21 cellular contexts compared by ENCODE assay signal in genomic region chr2:10462178-10463083, GRCh38. TPM values are rescaled to one million over a fixed set of nuclear protein-coding genes. Genes with fewer than 3 reads are reported as not detected.
DNase-seq lines count a peak whose midpoint lies in the region; ATAC-seq, FAIRE-seq and TF ChIP-seq lines count a peak whose summit lies in the region.
"Had no signal": no experiment of that assay in that cellular context is flagged by ENCODE, and none has a peak within 500 bp of the region (broad histone marks: within the 10 kb centered on the region; RNA-seq: fewer than 3 reads in every experiment).

No MANE protein-coding gene starts in this region.

- H2BK12ac ChIP-seq in H9 (ENCODE audit: insufficient read length, low read depth, low read length) (no peak overlapping the region), H1 (ENCODE audit: low read depth, low read length) (0 out of 2 replicates have a peak overlapping the region, but pooled peaks have one; percentile 65)

- H2BK5ac ChIP-seq in H9 (ENCODE audit: insufficient read length, low read length) (no peak overlapping the region), H1 (ENCODE audit: low read depth, low read length) (no peak overlapping the region)

- no peak overlapping the region for H3K23ac ChIP-seq in H9 (ENCODE audit: insufficient read length, low read depth, low read length)
- no peak overlapping the region for H3K23ac ChIP-seq in H1 (ENCODE audit: insufficient read length)

- H3K4me1 Mint-ChIP-seq in H9: 0 out of 4 replicates have a peak, but pooled peaks cover 0 to 3% of the 10 kb centered on the region in 2 experiments
- H3K4me1 Mint-ChIP-seq in endothelial cell (ENCODE audit: unreplicated experiment): no peaks in the 10 kb centered on the region

- H2BK15ac ChIP-seq in H9 (ENCODE audit: low read depth, low read length) (no peak overlapping the region), H1 (ENCODE audit: low read length) (no peak overlapping the region)

- no peaks in the 10 kb centered on the region for H3K9me3 ChIP-seq in A549
- no peaks in the 10 kb centered on the region for H3K9me3 ChIP-seq in H9 (ENCODE audit: control insufficient read depth, low read depth, low read length)
- no peaks in the 10 kb centered on the region for H3K9me3 ChIP-seq in H1 (ENCODE audit: insufficient read depth in 2 of 2, low read depth in 1 of 2, low read length in 1 of 2)
- no peaks in the 10 kb centered on the region for H3K9me3 ChIP-seq in mucosa of descending colon
- H3K9me3 ChIP-seq in pancreas: no peaks in the 10 kb centered on the region
- no peaks in the 10 kb centered on the region for H3K9me3 ChIP-seq in uterus
- H3K9me3 ChIP-seq: BLaER1 had no signal

- intact Hi-C loops in mucosa of descending colon (cut with DNase I, micrococcal nuclease): no loop called here
- intact Hi-C loops in pancreas (cut with DNase I): no loop called here
- intact Hi-C loops in uterus (cut with DNase I; ENCODE audit: low total_unique reads): no loop called here

- H3K27me3 Mint-ChIP-seq in H9 (ENCODE audit: low read depth) (peaks cover 2% of the 10 kb centered on the region; the same call in 1 of the 2 replicates), endothelial cell (ENCODE audit: unreplicated experiment) (no peaks in the 10 kb centered on the region)

- no peaks in the 10 kb centered on the region for H3K36me3 Mint-ChIP-seq in H9 (ENCODE audit: insufficient read depth in 1 of 3, low read depth in 3 of 3)
- H3K36me3 Mint-ChIP-seq in endothelial cell (ENCODE audit: low read depth, unreplicated experiment): no peaks in the 10 kb centered on the region
- H3K36me3 Mint-ChIP-seq: CD8-positive, alpha-beta memory T cell had no signal

- 65% methylated on average over 15 of the region's 15 CpGs for WGBS in A549 (ENCODE audit: missing lambda C conversion rate)
- WGBS in H9 (ENCODE audit: extremely low coverage, insufficient read length, low lambda C conversion rate): no CpG with 5 or more reads among the region's 15 CpGs
- WGBS in H1 (ENCODE audit: extremely low coverage in 1 of 2, insufficient coverage in 1 of 2, insufficient read length in 1 of 2, insufficient replicate concordance in 2 of 2, low coverage in 1 of 2, low lambda C conversion rate in 2 of 2, missing lambda C conversion rate in 1 of 2), 2 experiments: 75% methylated on average over 15 of the region's 15 CpGs; no CpG with 5 or more reads in 1 of the 2 experiments
- 56 to 61% methylated on average over 15 of the region's 15 CpGs for WGBS in pancreas, 2 donors

- no peak overlapping the region for H2AFZ ChIP-seq in H9 (ENCODE audit: low read length)
- H2AFZ ChIP-seq in H1 (ENCODE audit: low read length): peak overlapping the region; percentile 85; the same call in 1 of the 2 replicates
- H2AFZ ChIP-seq: GM23248 had no signal

- POLR2A ChIA-PET in A549 (lab: Yijun Ruan, JAX): no interaction called here
- POLR2A ChIA-PET in H1 (lab: Charles Lee; ENCODE audit: partially characterized antibody): no interaction called here

- H4K20me1 ChIP-seq in H9 (ENCODE audit: control insufficient read depth, insufficient read depth, insufficient read length): peaks cover 2% of the 10 kb centered on the region
- no peaks in the 10 kb centered on the region for H4K20me1 ChIP-seq in H1 (replicated peaks in 1 of 2; ENCODE audit: control insufficient read depth in 1 of 2, insufficient read depth in 2 of 2, low read length in 2 of 2)
- H4K20me1 ChIP-seq: BLaER1 had no signal

- no peak overlapping the region for H3K4me2 ChIP-seq in A549
- no peak overlapping the region for H3K4me2 ChIP-seq in H9 (ENCODE audit: insufficient read depth, insufficient read length, low read length)
- H3K4me2 ChIP-seq in H1 (ENCODE audit: insufficient read depth in 1 of 2, low read depth in 2 of 2, low read length in 2 of 2): no peak overlapping the region

- no peak for DNase-seq in A549 (ENCODE audit: low read depth in 1 of 2, low spot score in 1 of 2)
- DNase-seq in H9: peak; percentile 54
- DNase-seq in H1 (ENCODE audit: low read depth in 1 of 2, low spot score in 2 of 2): no peak
- DNase-seq in mucosa of descending colon: peak in 1 of 3 donors; percentile 42
- DNase-seq in pancreas: no peak
- DNase-seq in endothelial cell (ENCODE audit: low spot score): no peak
- DNase-seq in AG08395 (ENCODE audit: low spot score): no peak
- no peak for DNase-seq in uterus
- DNase-seq: CD8-positive, alpha-beta memory T cell; DMS53; EL; GM23248; KG1; NCI-H1417; NCI-H187 treated with DMSO at 0.1 percent for 48 hours; NCI-H345; NCI-H524 treated with DMSO at 0.1 percent for 48 hours had no signal

- TF ChIP-seq POLR2A in A549 (IDR thresholded peaks at IDR 0.05; ENCODE audit: low read length): no peak
- TF ChIP-seq POLR2A in H1 (IDR thresholded peaks at IDR 0.05; ENCODE audit: control extremely low read depth in 1 of 2, low read depth in 2 of 2, low read length in 2 of 2): no peak
- no peak for TF ChIP-seq POLR2A in uterus (IDR thresholded peaks at IDR 0.05)

- FAIRE-seq in A549 (lab: Jason Lieb, UNC) (no peak), H1 (lab: Jason Lieb, UNC) (no peak), pancreas (lab: Jason Lieb, UNC) (no peak)
- FAIRE-seq: A204.1, GM12878, GM19239 had no signal

- no peak overlapping the region for H2BK20ac ChIP-seq in H9 (ENCODE audit: low read depth, low read length, poor library complexity, severe bottlenecking)
- H2BK20ac ChIP-seq in H1 (ENCODE audit: low read length): 0 out of 2 replicates have a peak overlapping the region, but pooled peaks have one; percentile 66

- no peak overlapping the region for H4K91ac ChIP-seq in H9 (ENCODE audit: insufficient read length, low read depth, low read length)
- no peak overlapping the region for H4K91ac ChIP-seq in H1 (replicated peaks; ENCODE audit: insufficient read length, low read length)

- H3K9ac ChIP-seq in H9 (ENCODE audit: extremely low read depth, insufficient read length, low read length) (no peak overlapping the region), H1 (replicated peaks in 1 of 4; ENCODE audit: extremely low read depth in 1 of 4, low read depth in 3 of 4, low read length in 3 of 4) (no peak overlapping the region)
- H3K9ac ChIP-seq: BLaER1, GM23248 had no signal

- H3K4me3 Mint-ChIP-seq in H9 (no peak overlapping the region), endothelial cell (ENCODE audit: unreplicated experiment) (no peak overlapping the region)
- H3K4me3 Mint-ChIP-seq: CD8-positive, alpha-beta memory T cell had no signal

- TF ChIP-seq RAD21 in A549 (conservative IDR thresholded peaks at IDR 0.05 in 1 of 2, IDR thresholded peaks at IDR 0.05 in 1 of 2) (no peak), H1 (IDR thresholded peaks at IDR 0.05 in 1 of 2, conservative IDR thresholded peaks at IDR 0.05 in 1 of 2; ENCODE audit: low read depth in 2 of 2, low read length in 2 of 2) (no peak)

- TF ChIP-seq EP300 in A549 (IDR thresholded peaks at IDR 0.05) (no peak), H1 (IDR thresholded peaks at IDR 0.05; ENCODE audit: borderline replicate concordance in 1 of 2, low read depth in 2 of 2, low read length in 2 of 2) (no peak)

- H3K27me3 ChIP-seq in H9 (ENCODE audit: insufficient read depth, low read length): no peaks in the 10 kb centered on the region
- 0 out of 7 replicates have a peak, but pooled peaks cover 0 to 2% (median 0%) of the 10 kb centered on the region in 4 experiments for H3K27me3 ChIP-seq in H1 (replicated peaks in 1 of 4; ENCODE audit: control insufficient read depth in 3 of 4, extremely low read depth in 1 of 4, insufficient read depth in 3 of 4, low read length in 3 of 4)
- no peaks in the 10 kb centered on the region for H3K27me3 ChIP-seq in pancreas
- H3K27me3 ChIP-seq in uterus: no peaks in the 10 kb centered on the region
- H3K27me3 ChIP-seq: BLaER1 had no signal

- TF ChIP-seq CTCF in A549 (IDR thresholded peaks at IDR 0.05): no peak
- TF ChIP-seq CTCF in H9 (conservative IDR thresholded peaks at IDR 0.05): no peak
- no peak for TF ChIP-seq CTCF in H1 (IDR thresholded peaks at IDR 0.05; ENCODE audit: control extremely low read depth in 1 of 3, insufficient read depth in 1 of 3, low read depth in 1 of 3, low read length in 3 of 3)
- TF ChIP-seq CTCF in mucosa of descending colon (IDR thresholded peaks at IDR 0.05): no peak
- TF ChIP-seq CTCF in pancreas (IDR thresholded peaks at IDR 0.05): no peak
- TF ChIP-seq CTCF in endothelial cell (IDR thresholded peaks at IDR 0.05; ENCODE audit: unreplicated experiment): no peak
- TF ChIP-seq CTCF in uterus (IDR thresholded peaks at IDR 0.05): no peak

- no peak overlapping the region for H2AK5ac ChIP-seq in H9 (ENCODE audit: insufficient read length, low read length)
- no peak overlapping the region; the same call in 1 of the 2 replicates for H2AK5ac ChIP-seq in H1 (ENCODE audit: low read depth, low read length)

- H3K18ac ChIP-seq in H9 (ENCODE audit: insufficient read length, low read depth, low read length) (no peak overlapping the region), H1 (ENCODE audit: extremely low read depth, low read length) (no peak overlapping the region)

- CTCF ChIA-PET in A549 (lab: Yijun Ruan, JAX) (interaction anchor here (0.5 to 2.8 kb wide), 10 partner anchors 9 to 1132 kb away, joined by 3 to 6 read pairs (median 3); no protein-coding TSS in a partner anchor), H1 (lab: Charles Lee; ENCODE audit: partially characterized antibody) (interaction anchor here (1.2 to 2.4 kb wide), 2 partner anchors 10 to 197 kb away, joined by 4 to 15 read pairs; no protein-coding TSS in a partner anchor)

- no peak overlapping the region for H3K27ac Mint-ChIP-seq in H9
- no peak overlapping the region for H3K27ac Mint-ChIP-seq in endothelial cell (ENCODE audit: unreplicated experiment)

- H3K4me1 ChIP-seq in A549 (no peaks in the 10 kb centered on the region), H9 (ENCODE audit: insufficient read depth, low read length) (no peaks in the 10 kb centered on the region), H1 (replicated peaks in 1 of 4; ENCODE audit: control insufficient read depth in 3 of 4, insufficient read depth in 4 of 4, low read length in 3 of 4) (no peaks in the 10 kb centered on the region), mucosa of descending colon (ENCODE audit: low read depth) (no peaks in the 10 kb centered on the region), pancreas (peaks cover 7 to 8% (median 8%) of the 10 kb centered on the region in 3 donors), uterus (no peaks in the 10 kb centered on the region)

- H3K4ac ChIP-seq in H9 (ENCODE audit: low read depth, low read length): no peak overlapping the region
- H3K4ac ChIP-seq in H1 (replicated peaks; ENCODE audit: insufficient read length, low read depth, low read length): no peak overlapping the region

- H3K56ac ChIP-seq in H9 (ENCODE audit: insufficient read length, low read depth, low read length): no peak overlapping the region
- H3K56ac ChIP-seq in H1 (replicated peaks; ENCODE audit: insufficient read length, low read depth, low read length): no peak overlapping the region

- no peaks in the 10 kb centered on the region for H3K23me2 ChIP-seq in H9 (ENCODE audit: insufficient read length, low read depth, low read length, poor library complexity, severe bottlenecking)
- H3K23me2 ChIP-seq in H1 (ENCODE audit: low read depth, low read length): no peaks in the 10 kb centered on the region

- H3K27ac ChIP-seq in A549 (no peak overlapping the region), H9 (ENCODE audit: insufficient read length, low read depth, low read length) (no peak overlapping the region), H1 (ENCODE audit: low read depth, low read length) (no peak overlapping the region), pancreas (no peak overlapping the region), uterus (no peak overlapping the region)
- H3K27ac ChIP-seq: BLaER1, GM23248 had no signal

- ATAC-seq in A549 (peak in 1 of 2 experiments; percentile 31; a peak in 3 of 6 replicates), mucosa of descending colon (peak; percentile 48), pancreas (no peak)
- ATAC-seq: GM12878 had no signal

- H3K9me3 Mint-ChIP-seq in H9 (no peaks in the 10 kb centered on the region), endothelial cell (ENCODE audit: unreplicated experiment) (no peaks in the 10 kb centered on the region)
- H3K9me3 Mint-ChIP-seq: CD8-positive, alpha-beta memory T cell had no signal

- H3K79me2 ChIP-seq in H9 (ENCODE audit: insufficient read depth, low read length): no peaks in the 10 kb centered on the region
- no peaks in the 10 kb centered on the region for H3K79me2 ChIP-seq in H1 (ENCODE audit: control insufficient read depth in 1 of 2, insufficient read depth in 2 of 2, low read length in 2 of 2)

- no peaks in the 10 kb centered on the region for H3K36me3 ChIP-seq in H1 (ENCODE audit: control insufficient read depth in 2 of 4, insufficient read depth in 4 of 4, low read length in 3 of 4)
- H3K36me3 ChIP-seq in mucosa of descending colon (ENCODE audit: low read depth): no peaks in the 10 kb centered on the region
- H3K36me3 ChIP-seq in pancreas: no peaks in the 10 kb centered on the region
- H3K36me3 ChIP-seq in uterus: no peaks in the 10 kb centered on the region
- H3K36me3 ChIP-seq: BLaER1 had no signal

- H2BK120ac ChIP-seq in H9 (ENCODE audit: low read depth, low read length, poor library complexity, severe bottlenecking): no peak overlapping the region
- no peak overlapping the region for H2BK120ac ChIP-seq in H1 (replicated peaks; ENCODE audit: low read depth, low read length)

- H3K4me3 ChIP-seq in A549 (no peak overlapping the region), H1 (ENCODE audit: extremely low read depth in 1 of 4, insufficient read depth in 2 of 4, low read depth in 3 of 4, low read length in 4 of 4) (no peak overlapping the region), mucosa of descending colon (no peak overlapping the region), pancreas (no peak overlapping the region), uterus (no peak overlapping the region)
- H3K4me3 ChIP-seq: BLaER1, GM12878, GM23248 had no signal

- H4K5ac ChIP-seq in H9 (ENCODE audit: insufficient read length, low read depth, low read length) (no peak overlapping the region), H1 (ENCODE audit: insufficient read length, low read depth, low read length) (no peak overlapping the region)

- H3K79me1 ChIP-seq in H9 (ENCODE audit: insufficient read depth, low read depth, low read length, poor library complexity, severe bottlenecking): no peaks in the 10 kb centered on the region
- H3K79me1 ChIP-seq in H1 (ENCODE audit: low read depth, low read length): no peaks in the 10 kb centered on the region

- H3K14ac ChIP-seq in H9 (ENCODE audit: insufficient read depth, low read length) (no peak overlapping the region), H1 (ENCODE audit: insufficient read length) (no peak overlapping the region)

- H4K8ac ChIP-seq in H9 (replicated peaks; ENCODE audit: insufficient read length, low read depth, low read length) (no peak overlapping the region), H1 (ENCODE audit: extremely low read depth, insufficient read depth, low read length) (no peak overlapping the region)

- H3T11ph ChIP-seq in H9 (ENCODE audit: low read length): no peak overlapping the region

RNA-seq across cellular contexts. Expression of gene ODC1, which starts 14.3 kb away (rescaled TPM):
- 198 and 265 TPM in 2 replicates for polyA plus RNA-seq in A549 (2011; rRNA removed)
- polyA plus RNA-seq in A549 (2012; cell fraction: cytosol; rRNA removed): 147 and 159 TPM in 2 replicates
- polyA plus RNA-seq in A549 (2012; cell fraction: nucleus; rRNA removed): 84.5 and 165 TPM in 2 replicates
- polyA plus RNA-seq in A549 (2017; fragmentation: RNase III; extraction: RNeasy Plus Mini Kit Qiagen cat#74134 plus additional on column Dnase treatment): 56.3 to 89.5 TPM (median 57.8 TPM) in 3 replicates
- 110 and 113 TPM in 2 replicates for polyA minus RNA-seq in A549 (2011; rRNA and poly(A)+ RNA removed)
- 46.5 and 48.3 TPM in 2 replicates for total RNA-seq in H9 (2021)
- 73.6 and 76.7 TPM in 2 replicates for total RNA-seq in H1 (2021; fragmentation: NEBNext Ultra II Directional; extraction: Animal tissue kit (Norgen Biotek cat#: 25700))
- polyA plus RNA-seq in H1 (2011; rRNA removed): 39.9 and 57.2 TPM in 2 replicates
- polyA plus RNA-seq in H1 (2011; cell fraction: cytosol; rRNA removed): 52.1 TPM
- 28.3 TPM for polyA plus RNA-seq in H1 (2011; cell fraction: nucleus; rRNA removed)
- 51.1 to 69.3 TPM (median 56.4 TPM) in 4 replicates for polyA plus RNA-seq in H1 (2012, experiment 1 of 2)
- 47.0 TPM for polyA plus RNA-seq in H1 (2012, experiment 2 of 2)
- 36.2 TPM for polyA plus RNA-seq in H1 (2013, experiment 1 of 2)
- polyA plus RNA-seq in H1 (2013, experiment 2 of 2): 38.4 TPM
- polyA minus RNA-seq in H1 (2011; rRNA and poly(A)+ RNA removed): 62.9 and 69.6 TPM in 2 replicates
- 26.7 TPM for polyA minus RNA-seq in H1 (2011; cell fraction: cytosol; rRNA and poly(A)+ RNA removed)
- polyA minus RNA-seq in H1 (2011; cell fraction: nucleus; rRNA and poly(A)+ RNA removed): 24.6 TPM
- total RNA-seq in mucosa of descending colon: 10 to 100 TPM; 32.2 to 60.2 (median 35.7) TPM
- total RNA-seq in pancreas: 10 to 100 TPM; 12.9 to 52.2 (median 28.5) TPM
- 10 to 100 TPM in 1 of 2 donors, 1 to 10 TPM in 1; 9.3 to 29.5 TPM for polyA plus RNA-seq in pancreas
- 12.1 TPM for total RNA-seq in endothelial cell (ENCODE audit: unreplicated experiment)
- total RNA-seq in uterus: 100 to 1,000 TPM in 1 of 4 donors, 10 to 100 TPM in 3; 39.5 to 140 (median 57.6) TPM

Comparison
In these comparisons a context has a peak if more than half of its experiments do, and no peak if none do; other contexts are left out.
1. Of the 18 proteins assayed by ChIP-seq in both H1 and A549: peak only in H1: none; only in A549: MAFK; in both: none; in neither: 17.